In genomic region chr19:43595605-43595998, GRCh38 we compare ENCODE assay signal across 6 cellular contexts. TPM values are rescaled to one million over a fixed set of nuclear protein-coding genes. Genes with fewer than 3 reads are reported as not detected.
DNase-seq lines count a peak whose midpoint lies in the region; TF ChIP-seq lines count a peak whose summit lies in the region.

No MANE protein-coding gene starts in this region.

- H3K36me3 ChIP-seq in HEK293 (ENCODE audit: control insufficient read depth in 2 of 2, insufficient read depth in 1 of 2, low read length in 2 of 2) (peaks cover 52 to 70% of the 10 kb centered on the region in 2 experiments), kidney epithelial cell (ENCODE audit: control insufficient read depth, insufficient read depth, low read length) (peaks cover 2% of the 10 kb centered on the region)

- peak; percentile 43 for DNase-seq in activated CD4-positive, CD25-positive, alpha-beta regulatory T cell treated with anti-CD3 and anti-CD28 coated beads, Interleukin-2, amount 50 U/mL, for 72 hours
- DNase-seq in kidney epithelial cell (ENCODE audit: low read depth) (no peak), iPS-NIHi7 (ENCODE audit: extremely low spot score) (no peak), NCI-H1436 (lab: John Stamatoyannopoulos, UW) (no peak), activated gamma-delta T cell (lab: John Stamatoyannopoulos, UW) (no peak)

- H3K4me1 ChIP-seq in HEK293 (ENCODE audit: control insufficient read depth, insufficient read depth, low read length): peaks cover 24% of the 10 kb centered on the region

- no peaks in the 10 kb centered on the region for H3K27me3 ChIP-seq in kidney epithelial cell (ENCODE audit: control insufficient read depth, insufficient read depth, low read length)

- peak; percentile 27; the same call in 1 of the 2 replicates for TF ChIP-seq CTCF in HEK293 (tag by site-specific recombination; IDR thresholded peaks at IDR 0.05)
- no peak for TF ChIP-seq CTCF in kidney epithelial cell (IDR thresholded peaks at IDR 0.05; ENCODE audit: insufficient read depth, low read length, poor library complexity, severe bottlenecking)

- peak overlapping the region; percentile 95 for H3K27ac ChIP-seq in HEK293 (ENCODE audit: extremely low read depth, low read depth, low read length)

- H3K4me3 ChIP-seq in HEK293 (ENCODE audit: low read depth, low read length): peak overlapping the region; percentile 45
- H3K4me3 ChIP-seq in kidney epithelial cell (ENCODE audit: low read depth, low read length): peak overlapping the region; percentile 67

- H3K9me3 ChIP-seq in HEK293 (ENCODE audit: control insufficient read depth, insufficient read depth, low read depth, low read length): no peaks in the 10 kb centered on the region

- POLR2A ChIA-PET in HEK293 (lab: Yijun Ruan, JAX): interaction anchor here (0.7 to 4.1 kb wide), 37 partner anchors 9 to 617 kb away, joined by 3 to 49 read pairs (median 4); partner anchors contain the start of genes PHLDB3, PINLYP, SMG9 and XRCC1

- CTCF ChIA-PET in HEK293 (lab: Yijun Ruan, JAX): interaction anchor here (0.7 to 6.1 kb wide), 26 partner anchors 9 to 214 kb away, joined by 3 to 91 read pairs (median 6); partner anchors contain the start of gene XRCC1

TF ChIP-seq in HEK293, 187 proteins besides CTCF, POLR2A, EP300 and RAD21 (continues in another document):
- TF ChIP-seq ZNF423 (tag by site-specific recombination; IDR thresholded peaks at IDR 0.05) (no peak), ZNF837 (tag by site-specific recombination; IDR thresholded peaks at IDR 0.05) (no peak), ZNF785 (tag by site-specific recombination; IDR thresholded peaks at IDR 0.05) (0 out of 2 replicates have a peak, but pooled peaks have one; percentile 26), ZBTB10 (tag by site-specific recombination; IDR thresholded peaks at IDR 0.05) (0 out of 2 replicates have a peak, but pooled peaks have one; percentile 52), TSHZ1 (tag by site-specific recombination; IDR thresholded peaks at IDR 0.05; ENCODE audit: borderline replicate concordance) (no peak), ZNF677 (tag by site-specific recombination; IDR thresholded peaks at IDR 0.05) (no peak), HOXD13 (CRISPR knock-in tag; IDR thresholded peaks at IDR 0.05; ENCODE audit: borderline replicate concordance) (no peak), ZNF580 (tag by site-specific recombination; IDR thresholded peaks at IDR 0.05) (0 out of 2 replicates have a peak, but pooled peaks have one; percentile 39), ZNF302 (tag by site-specific recombination; IDR thresholded peaks at IDR 0.05; ENCODE audit: low read depth) (0 out of 2 replicates have a peak, but pooled peaks have one; percentile 63), ZNF18 (tag by site-specific recombination; IDR thresholded peaks at IDR 0.05) (peak; percentile 74), MZF1 (tag by site-specific recombination; IDR thresholded peaks at IDR 0.05; ENCODE audit: borderline replicate concordance) (0 out of 2 replicates have a peak, but pooled peaks have one; percentile 11), ZBTB11 (tag by site-specific recombination; conservative IDR thresholded peaks at IDR 0.05; ENCODE audit: low read depth) (peak; percentile 11), ZNF548 (tag by site-specific recombination; IDR thresholded peaks at IDR 0.05) (0 out of 2 replicates have a peak, but pooled peaks have one; percentile 41)

RNA-seq across cellular contexts. Expression of gene IRGQ, which starts 0.3 kb away (rescaled TPM):
- 49.6 and 56.2 TPM in 2 replicates for total RNA-seq in kidney epithelial cell

RNA-seq across cellular contexts. Expression of gene ZNF576, which starts 0.8 kb away (rescaled TPM):
- total RNA-seq in kidney epithelial cell: 6.2 and 21.9 TPM in 2 replicates

RNA-seq across cellular contexts. Expression of gene SRRM5, which starts 16.3 kb away (rescaled TPM):
- 0.46 TPM in 1 of 2 replicates, not detected in the other for total RNA-seq in kidney epithelial cell

RNA-seq across cellular contexts. Expression of gene PINLYP, which starts 20.0 kb away (rescaled TPM):
- 3.1 and 5.8 TPM in 2 replicates for total RNA-seq in kidney epithelial cell

RNA-seq across cellular contexts. Expression of gene XRCC1, which starts 20.3 kb away (rescaled TPM):
- total RNA-seq in kidney epithelial cell: 32.9 and 38.1 TPM in 2 replicates
